In genomic region chr9:137405677-137406081, GRCh38 we compare ENCODE assay signal across 27 cellular contexts. TPM values are rescaled to one million over a fixed set of nuclear protein-coding genes. Genes with fewer than 3 reads are reported as not detected.
DNase-seq lines count a peak whose midpoint lies in the region; ATAC-seq, FAIRE-seq and TF ChIP-seq lines count a peak whose summit lies in the region.
"Had no signal": no experiment of that assay in that cellular context is flagged by ENCODE, and none has a peak within 500 bp of the region (broad histone marks: within the 10 kb centered on the region; RNA-seq: fewer than 3 reads in every experiment).

No MANE protein-coding gene starts in this region.

- H3K27me3 Mint-ChIP-seq in T-cell = peaks cover 0 to 3% of the 10 kb centered on the region in 2 donors
- H3K27me3 Mint-ChIP-seq in stimulated activated memory B cell treated with anti-CD40 and anti-IgM and Interleukin-4, amounts not matched to agents 10 μg/mL and 1 μg/mL and 100 μg/mL, for 72 hours = peaks cover 23% of the 10 kb centered on the region
- no peaks in the 10 kb centered on the region for H3K27me3 Mint-ChIP-seq in activated CD4-positive, alpha-beta T cell treated with anti-CD3 and anti-CD28 coated beads for 36 hours
- H3K27me3 Mint-ChIP-seq: stimulated activated naive CD8-positive, alpha-beta T cell treated with anti-CD3 and anti-CD28 coated beads, Interleukin-15, Interleukin-2, amounts not matched to agents 100 ng/mL and 50 ng/mL, for 24 hours had no signal

- H3K79me2 ChIP-seq in HepG2 (ENCODE audit: insufficient read depth, low read length) (no peaks in the 10 kb centered on the region), hepatocyte (peaks cover 3% of the 10 kb centered on the region)

- no peak for FAIRE-seq in HepG2 (lab: Jason Lieb, UNC)
- FAIRE-seq: small intestine had no signal

- no peaks in the 10 kb centered on the region for H3K9me2 ChIP-seq in hepatocyte (replicated peaks; ENCODE audit: insufficient read depth)

- H3K9me3 ChIP-seq in HepG2 (ENCODE audit: low read length) = no peaks in the 10 kb centered on the region
- no peaks in the 10 kb centered on the region for H3K9me3 ChIP-seq in right lobe of liver
- no peaks in the 10 kb centered on the region for H3K9me3 ChIP-seq in hepatocyte (ENCODE audit: low read depth)
- H3K9me3 ChIP-seq: gastrocnemius medialis, psoas muscle, transverse colon had no signal

- DNase-seq in HepG2 (ENCODE audit: low spot score) (no peak), right lobe of liver (no peak), T-cell (no peak), hepatocyte (ENCODE audit: low spot score) (no peak), DMS153 (lab: John Stamatoyannopoulos, UW) (no peak), NCI-H2029 treated with DMSO at 0.1 percent for 48 hours (lab: John Stamatoyannopoulos, UW) (no peak)
- DNase-seq in activated CD4-positive, alpha-beta T cell treated with anti-CD3 and anti-CD28 coated beads for 36 hours = no peak
- DNase-seq: activated CD4-positive, alpha-beta T cell treated with anti-CD3 and anti-CD28 coated beads, Interleukin-2, amount 50 U/mL, for 1 hour; activated CD8-positive, alpha-beta memory T cell treated with anti-CD3 and anti-CD28 coated beads, Interleukin-2, amount 50 U/mL, for 48 hours; activated gamma-delta T cell treated with Interleukin-2 at 50 U/mL for 16 hours; amniotic stem cell; caudate nucleus; DND-41; gastrocnemius medialis; kidney glomerular epithelial cell; NCI-H1417; NCI-H524 treated with DMSO at 0.1 percent for 48 hours; small intestine; transverse colon had no signal

- H4K20me1 ChIP-seq in HepG2 (ENCODE audit: insufficient read depth, low read length) = no peaks in the 10 kb centered on the region
- peaks cover 3% of the 10 kb centered on the region for H4K20me1 ChIP-seq in hepatocyte (ENCODE audit: insufficient read depth, poor library complexity, severe bottlenecking)

- CTCF ChIA-PET in HepG2 (lab: Yijun Ruan, JAX; ENCODE audit: low intra/inter-chr PET ratio, low total read pairs) (no interaction called here), T-cell (lab: Charles Lee) (no interaction called here)
- CTCF ChIA-PET in activated CD4-positive, alpha-beta T cell treated with anti-CD3 and anti-CD28 coated beads for 36 hours (lab: Charles Lee) = no interaction called here

- H3K27me3 ChIP-seq in HepG2 (ENCODE audit: control insufficient read depth in 1 of 2, insufficient read depth in 2 of 2, low read length in 2 of 2) (no peaks in the 10 kb centered on the region), right lobe of liver (no peaks in the 10 kb centered on the region), hepatocyte (no peaks in the 10 kb centered on the region)
- H3K27me3 ChIP-seq: gastrocnemius medialis, transverse colon had no signal

- peaks cover 10% of the 10 kb centered on the region for H3K36me3 Mint-ChIP-seq in T-cell
- peaks cover 20% of the 10 kb centered on the region for H3K36me3 Mint-ChIP-seq in stimulated activated memory B cell treated with anti-CD40 and anti-IgM and Interleukin-4, amounts not matched to agents 10 μg/mL and 1 μg/mL and 100 μg/mL, for 72 hours
- H3K36me3 Mint-ChIP-seq in activated CD4-positive, alpha-beta T cell treated with anti-CD3 and anti-CD28 coated beads for 36 hours (ENCODE audit: low read depth) = no peaks in the 10 kb centered on the region

- H3K4me1 Mint-ChIP-seq in T-cell = peaks cover 2 to 14% (median 8%) of the 10 kb centered on the region in 3 donors
- peaks cover 32% of the 10 kb centered on the region for H3K4me1 Mint-ChIP-seq in stimulated activated memory B cell treated with anti-CD40 and anti-IgM and Interleukin-4, amounts not matched to agents 10 μg/mL and 1 μg/mL and 100 μg/mL, for 72 hours
- no peaks in the 10 kb centered on the region for H3K4me1 Mint-ChIP-seq in activated CD4-positive, alpha-beta T cell treated with anti-CD3 and anti-CD28 coated beads for 36 hours

- H3K4me2 ChIP-seq in HepG2 (ENCODE audit: low read depth, low read length) = no peak overlapping the region
- peak overlapping the region; percentile 98 for H3K4me2 ChIP-seq in hepatocyte

- peak overlapping the region in 2 of 3 donors; percentile 13 to 65 for H3K4me3 Mint-ChIP-seq in T-cell
- peak overlapping the region; percentile 49 for H3K4me3 Mint-ChIP-seq in stimulated activated memory B cell treated with anti-CD40 and anti-IgM and Interleukin-4, amounts not matched to agents 10 μg/mL and 1 μg/mL and 100 μg/mL, for 72 hours
- H3K4me3 Mint-ChIP-seq in activated CD4-positive, alpha-beta T cell treated with anti-CD3 and anti-CD28 coated beads for 36 hours = no peak overlapping the region
- H3K4me3 Mint-ChIP-seq: stimulated activated naive CD8-positive, alpha-beta T cell treated with anti-CD3 and anti-CD28 coated beads, Interleukin-15, Interleukin-2, amounts not matched to agents 100 ng/mL and 50 ng/mL, for 24 hours had no signal

- H2AFZ ChIP-seq in HepG2 (ENCODE audit: low read length) (no peak overlapping the region), hepatocyte (no peak overlapping the region)

- in situ Hi-C loops in HepG2 (cut with HindIII; ENCODE audit: extremely low pct_ligation_motif_present, low pct_unique_long_range_greater_than_20kb) = loop anchor here (5.0 kb wide), 1 partner anchor 113 kb away; no protein-coding TSS in a partner anchor

- no peaks in the 10 kb centered on the region for H3K36me3 ChIP-seq in HepG2 (replicated peaks in 1 of 2; ENCODE audit: control insufficient read depth in 1 of 2, insufficient read depth in 2 of 2, low read length in 2 of 2)
- H3K36me3 ChIP-seq in right lobe of liver = no peaks in the 10 kb centered on the region
- no peaks in the 10 kb centered on the region for H3K36me3 ChIP-seq in hepatocyte (replicated peaks; ENCODE audit: insufficient read depth, low read depth)
- H3K36me3 ChIP-seq: gastrocnemius medialis, transverse colon had no signal

- ATAC-seq in HepG2 (no peak), right lobe of liver (no peak), T-cell (replicated peaks in 1 of 4) (no peak)
- no peak for ATAC-seq in stimulated activated memory B cell treated with anti-CD40 and anti-IgM and Interleukin-4, amounts not matched to agents 10 μg/mL and 1 μg/mL and 100 μg/mL, for 72 hours
- no peak for ATAC-seq in activated CD4-positive, alpha-beta T cell treated with anti-CD3 and anti-CD28 coated beads for 36 hours
- ATAC-seq: esophagus mucosa, gastrocnemius medialis, psoas muscle had no signal

- no peak overlapping the region for H3K9ac ChIP-seq in HepG2 (ENCODE audit: insufficient read depth, low read depth, low read length)

- no TSS peak for BruUV-seq in HepG2 (replicated peaks; lab: Mats Ljungman, UMichigan)

- TF ChIP-seq POLR2A in HepG2 (IDR thresholded peaks at IDR 0.05; ENCODE audit: insufficient read depth in 1 of 2, low read depth in 2 of 2, low read length in 2 of 2) (no peak), right lobe of liver (IDR thresholded peaks at IDR 0.05) (no peak)

- H3K4me1 ChIP-seq in HepG2 (ENCODE audit: insufficient read depth, low read length) (peaks cover 15% of the 10 kb centered on the region), right lobe of liver (peaks cover 0 to 12% (median 5%) of the 10 kb centered on the region in 4 donors), hepatocyte (ENCODE audit: insufficient read depth) (peaks cover 7% of the 10 kb centered on the region)

- no peaks in the 10 kb centered on the region for H3K9me3 Mint-ChIP-seq in T-cell
- peaks cover 5% of the 10 kb centered on the region for H3K9me3 Mint-ChIP-seq in stimulated activated memory B cell treated with anti-CD40 and anti-IgM and Interleukin-4, amounts not matched to agents 10 μg/mL and 1 μg/mL and 100 μg/mL, for 72 hours
- H3K9me3 Mint-ChIP-seq in activated CD4-positive, alpha-beta T cell treated with anti-CD3 and anti-CD28 coated beads for 36 hours (ENCODE audit: low read depth) = no peaks in the 10 kb centered on the region
- H3K9me3 Mint-ChIP-seq: stimulated activated naive CD8-positive, alpha-beta T cell treated with anti-CD3 and anti-CD28 coated beads, Interleukin-15, Interleukin-2, amounts not matched to agents 100 ng/mL and 50 ng/mL, for 24 hours had no signal

- TF ChIP-seq CTCF in HepG2 (CRISPR knock-in tag; IDR thresholded peaks at IDR 0.05) = no peak
- no peak for TF ChIP-seq CTCF in right lobe of liver (IDR thresholded peaks at IDR 0.05)
- TF ChIP-seq CTCF in hepatocyte (IDR thresholded peaks at IDR 0.05; ENCODE audit: poor library complexity) = no peak

- no peak overlapping the region for H3K27ac ChIP-seq in HepG2 (ENCODE audit: extremely low read length, insufficient read depth, low read length)
- H3K27ac ChIP-seq in right lobe of liver = no peak overlapping the region
- H3K27ac ChIP-seq in hepatocyte = no peak overlapping the region
- H3K27ac ChIP-seq: psoas muscle had no signal

- TF ChIP-seq RAD21 in HepG2 (CRISPR knock-in tag; IDR thresholded peaks at IDR 0.05) = no peak

- intact Hi-C loops in HepG2 (cut with micrococcal nuclease; ENCODE audit: unreplicated experiment) = loop anchor here (10.0 kb wide), 1 partner anchor 101 kb away; the partner anchor contains the start of gene NRARP
- intact Hi-C loops in right lobe of liver (cut with DNase I) = loop anchor here (5.0 to 10.0 kb wide), 2 partner anchors 101 to 108 kb away; partner anchors contain the start of gene NRARP (in 1 of the 2)
- intact Hi-C loops in activated CD4-positive, alpha-beta T cell treated with anti-CD3 and anti-CD28 coated beads for 36 hours (cut with DNase I, micrococcal nuclease) = loop anchor here in 1 of 2 experiments (2.0 kb wide), 1 partner anchor 111 kb away; no protein-coding TSS in a partner anchor

- no peak overlapping the region for H3K27ac Mint-ChIP-seq in T-cell
- peak overlapping the region; percentile 26 for H3K27ac Mint-ChIP-seq in stimulated activated memory B cell treated with anti-CD40 and anti-IgM and Interleukin-4, amounts not matched to agents 10 μg/mL and 1 μg/mL and 100 μg/mL, for 72 hours
- H3K27ac Mint-ChIP-seq in activated CD4-positive, alpha-beta T cell treated with anti-CD3 and anti-CD28 coated beads for 36 hours = no peak overlapping the region
- H3K27ac Mint-ChIP-seq: stimulated activated naive CD8-positive, alpha-beta T cell treated with anti-CD3 and anti-CD28 coated beads, Interleukin-15, Interleukin-2, amounts not matched to agents 100 ng/mL and 50 ng/mL, for 24 hours had no signal

- H3K4me3 ChIP-seq in HepG2 (replicated peaks in 1 of 3; ENCODE audit: insufficient read depth in 1 of 3, low read depth in 2 of 3, low read length in 3 of 3) (no peak overlapping the region), right lobe of liver (no peak overlapping the region), hepatocyte (no peak overlapping the region)

- no peak for TF ChIP-seq EP300 in HepG2 (IDR thresholded peaks at IDR 0.05; ENCODE audit: low read depth in 2 of 2, low read length in 2 of 2)
- no peak for TF ChIP-seq EP300 in HepG2 (CRISPR knock-in tag; IDR thresholded peaks at IDR 0.05; ENCODE audit: borderline replicate concordance)

- POLR2A ChIA-PET in HepG2 (lab: Yijun Ruan, JAX) = no interaction called here
- POLR2A ChIA-PET in T-cell (lab: Charles Lee) = no interaction called here
- POLR2A ChIA-PET in activated CD4-positive, alpha-beta T cell treated with anti-CD3 and anti-CD28 coated beads for 36 hours (lab: Charles Lee) = no interaction called here

- 87% methylated on average over 11 of the region's 11 CpGs for WGBS in HepG2 (ENCODE audit: low lambda C conversion rate)
- WGBS in right lobe of liver (ENCODE audit: insufficient coverage, low coverage, low lambda C conversion rate, missing lambda C conversion rate) = 82% methylated on average over 11 of the region's 11 CpGs
- 90% methylated on average over 11 of the region's 11 CpGs for WGBS in hepatocyte (ENCODE audit: low lambda C conversion rate, missing lambda C conversion rate)

RNA-seq across cellular contexts. Expression of gene EXD3, which starts 17.3 kb away (rescaled TPM):
- 1.3 and 2.7 TPM in 2 replicates for total RNA-seq in HepG2 (2016; rRNA removed; fragmentation: Illumina TruSeq; extraction: Trizol)
- 1.1 and 1.7 TPM in 2 replicates for total RNA-seq in HepG2 (2016; cell fraction: cytosol; rRNA removed; fragmentation: Illumina TruSeq; extraction: Trizol; ENCODE audit: low read depth)
- total RNA-seq in HepG2 (2016; cell fraction: insoluble cytoplasmic fraction; rRNA removed; fragmentation: Illumina TruSeq; extraction: Trizol) = 1.3 and 3.1 TPM in 2 replicates
- total RNA-seq in HepG2 (2016; cell fraction: membrane; rRNA removed; fragmentation: Illumina TruSeq; extraction: Trizol) = 1.6 and 2.4 TPM in 2 replicates
- total RNA-seq in HepG2 (2016; cell fraction: nucleus; rRNA removed; fragmentation: Illumina TruSeq; extraction: Trizol) = 3.0 and 3.1 TPM in 2 replicates
- 4.8 and 9.1 TPM in 2 replicates for polyA plus RNA-seq in HepG2 (2011; rRNA removed)
- 1.6 and 3.2 TPM in 2 replicates for polyA plus RNA-seq in HepG2 (2011; cell fraction: cytosol; rRNA removed)
- 82.5 and 82.6 TPM in 2 replicates for polyA plus RNA-seq in HepG2 (2011; cell fraction: nucleus; rRNA removed)
- polyA plus RNA-seq in HepG2 (2012) = 4.7 and 9.6 TPM in 2 replicates
- polyA plus RNA-seq in HepG2 (2016; cell fraction: cytosol; fragmentation: Illumina TruSeq; extraction: Trizol; ENCODE audit: low read depth) = 3.8 and 4.6 TPM in 2 replicates
- 2.3 and 2.8 TPM in 2 replicates for polyA plus RNA-seq in HepG2 (2016; cell fraction: insoluble cytoplasmic fraction; fragmentation: Illumina TruSeq; extraction: Trizol; ENCODE audit: low read depth)
- polyA plus RNA-seq in HepG2 (2016; cell fraction: membrane; fragmentation: Illumina TruSeq; extraction: Trizol; ENCODE audit: low read depth) = 5.3 and 6.7 TPM in 2 replicates
- 8.9 and 9.7 TPM in 2 replicates for polyA plus RNA-seq in HepG2 (2016; cell fraction: nucleus; fragmentation: Illumina TruSeq; extraction: Trizol; ENCODE audit: insufficient read depth, low read depth)
- polyA minus RNA-seq in HepG2 (2011; rRNA and poly(A)+ RNA removed; ENCODE audit: low replicate concordance) = 3.4 and 4.2 TPM in 2 replicates
- 0.62 and 2.6 TPM in 2 replicates for polyA minus RNA-seq in HepG2 (2011; cell fraction: cytosol; rRNA and poly(A)+ RNA removed)
- polyA minus RNA-seq in HepG2 (2011; cell fraction: nucleus; rRNA and poly(A)+ RNA removed) = 6.6 and 9.0 TPM in 2 replicates
- 10 to 100 TPM in 3 of 6 experiments, 1 to 10 TPM in 3; 3.3 to 14.4 (median 10.6) TPM for total RNA-seq in right lobe of liver
- total RNA-seq in T-cell = 10 to 100 TPM; 18.5 to 43.8 (median 38.0) TPM
- 7.3 and 11.8 TPM in 2 replicates for total RNA-seq in hepatocyte
- polyA plus RNA-seq in hepatocyte = 21.6 and 24.9 TPM in 2 replicates
- 1 to 10 TPM; 6.7 to 7.1 TPM for total RNA-seq in activated CD4-positive, alpha-beta T cell treated with anti-CD3 and anti-CD28 coated beads for 36 hours

RNA-seq across cellular contexts. Expression of gene NOXA1, which starts 17.5 kb away (rescaled TPM):
- 0.63 and 1.2 TPM in 2 replicates for total RNA-seq in HepG2 (2016; rRNA removed; fragmentation: Illumina TruSeq; extraction: Trizol)
- total RNA-seq in HepG2 (2016; cell fraction: cytosol; rRNA removed; fragmentation: Illumina TruSeq; extraction: Trizol; ENCODE audit: low read depth) = 0.81 and 1.1 TPM in 2 replicates
- 0.82 and 1.9 TPM in 2 replicates for total RNA-seq in HepG2 (2016; cell fraction: insoluble cytoplasmic fraction; rRNA removed; fragmentation: Illumina TruSeq; extraction: Trizol)
- 0.46 and 1.00 TPM in 2 replicates for total RNA-seq in HepG2 (2016; cell fraction: membrane; rRNA removed; fragmentation: Illumina TruSeq; extraction: Trizol)
- total RNA-seq in HepG2 (2016; cell fraction: nucleus; rRNA removed; fragmentation: Illumina TruSeq; extraction: Trizol) = 1.6 and 2.0 TPM in 2 replicates
- polyA plus RNA-seq in HepG2 (2011; rRNA removed) = 0.78 and 2.1 TPM in 2 replicates
- 0.53 and 1.0 TPM in 2 replicates for polyA plus RNA-seq in HepG2 (2011; cell fraction: cytosol; rRNA removed)
- polyA plus RNA-seq in HepG2 (2011; cell fraction: nucleus; rRNA removed) = 17.1 and 17.5 TPM in 2 replicates
- 0.76 and 1.0 TPM in 2 replicates for polyA plus RNA-seq in HepG2 (2012)
- polyA plus RNA-seq in HepG2 (2016; cell fraction: cytosol; fragmentation: Illumina TruSeq; extraction: Trizol; ENCODE audit: low read depth) = 0.60 and 0.67 TPM in 2 replicates
- polyA plus RNA-seq in HepG2 (2016; cell fraction: insoluble cytoplasmic fraction; fragmentation: Illumina TruSeq; extraction: Trizol; ENCODE audit: low read depth) = 0.39 and 0.46 TPM in 2 replicates
- polyA plus RNA-seq in HepG2 (2016; cell fraction: membrane; fragmentation: Illumina TruSeq; extraction: Trizol; ENCODE audit: low read depth) = 0.44 and 0.56 TPM in 2 replicates
- polyA plus RNA-seq in HepG2 (2016; cell fraction: nucleus; fragmentation: Illumina TruSeq; extraction: Trizol; ENCODE audit: insufficient read depth, low read depth) = 3.7 and 3.8 TPM in 2 replicates
- 0.44 and 0.61 TPM in 2 replicates for polyA minus RNA-seq in HepG2 (2011; rRNA and poly(A)+ RNA removed; ENCODE audit: low replicate concordance)
- polyA minus RNA-seq in HepG2 (2011; cell fraction: cytosol; rRNA and poly(A)+ RNA removed) = 0.44 TPM in 1 of 2 replicates, not detected in the other
- polyA minus RNA-seq in HepG2 (2011; cell fraction: nucleus; rRNA and poly(A)+ RNA removed) = 1.8 and 3.4 TPM in 2 replicates
- 1 to 10 TPM; 4.7 to 8.0 (median 5.7) TPM for total RNA-seq in right lobe of liver
- 10 to 100 TPM in 2 of 5 donors, 1 to 10 TPM in 3; 6.4 to 11.7 (median 8.1) TPM for total RNA-seq in T-cell
- 7.2 and 8.2 TPM in 2 replicates for total RNA-seq in hepatocyte
- polyA plus RNA-seq in hepatocyte = 12.5 and 13.9 TPM in 2 replicates
- total RNA-seq in activated CD4-positive, alpha-beta T cell treated with anti-CD3 and anti-CD28 coated beads for 36 hours = 1 to 10 TPM in 1 of 2 experiments, under 1 TPM in 1; 0.97 to 1.7 TPM
- total RNA-seq: H4, HT1080 had no signal

RNA-seq across cellular contexts. Expression of gene ENTPD8, which starts 35.5 kb away (rescaled TPM):
- total RNA-seq in HepG2 (2016; rRNA removed; fragmentation: Illumina TruSeq; extraction: Trizol) = 0.21 and 0.44 TPM in 2 replicates
- 0.09 and 0.20 TPM in 2 replicates for total RNA-seq in HepG2 (2016; cell fraction: cytosol; rRNA removed; fragmentation: Illumina TruSeq; extraction: Trizol; ENCODE audit: low read depth)
- 0.33 and 0.43 TPM in 2 replicates for total RNA-seq in HepG2 (2016; cell fraction: insoluble cytoplasmic fraction; rRNA removed; fragmentation: Illumina TruSeq; extraction: Trizol)
- 0.21 and 0.37 TPM in 2 replicates for total RNA-seq in HepG2 (2016; cell fraction: membrane; rRNA removed; fragmentation: Illumina TruSeq; extraction: Trizol)
- total RNA-seq in HepG2 (2016; cell fraction: nucleus; rRNA removed; fragmentation: Illumina TruSeq; extraction: Trizol) = 0.28 and 0.34 TPM in 2 replicates
- polyA plus RNA-seq in HepG2 (2011; rRNA removed) = 0.26 and 0.38 TPM in 2 replicates
- polyA plus RNA-seq in HepG2 (2011; cell fraction: cytosol; rRNA removed) = 0.21 and 0.30 TPM in 2 replicates
- polyA plus RNA-seq in HepG2 (2011; cell fraction: nucleus; rRNA removed) = 3.0 and 3.2 TPM in 2 replicates
- polyA plus RNA-seq in HepG2 (2012) = 0.35 and 0.44 TPM in 2 replicates
- polyA plus RNA-seq in HepG2 (2016; cell fraction: cytosol; fragmentation: Illumina TruSeq; extraction: Trizol; ENCODE audit: low read depth) = 0.05 and 0.14 TPM in 2 replicates
- 0.25 TPM in 1 of 2 replicates, not detected in the other for polyA plus RNA-seq in HepG2 (2016; cell fraction: insoluble cytoplasmic fraction; fragmentation: Illumina TruSeq; extraction: Trizol; ENCODE audit: low read depth)
- polyA plus RNA-seq in HepG2 (2016; cell fraction: membrane; fragmentation: Illumina TruSeq; extraction: Trizol; ENCODE audit: low read depth) = 0.08 and 0.15 TPM in 2 replicates
- 0.79 and 0.97 TPM in 2 replicates for polyA plus RNA-seq in HepG2 (2016; cell fraction: nucleus; fragmentation: Illumina TruSeq; extraction: Trizol; ENCODE audit: insufficient read depth, low read depth)
- polyA minus RNA-seq in HepG2 (2011; rRNA and poly(A)+ RNA removed; ENCODE audit: low replicate concordance) = 0.26 TPM in 1 of 2 replicates, not detected in the other
- polyA minus RNA-seq in HepG2 (2011; cell fraction: cytosol; rRNA and poly(A)+ RNA removed) = not detected in 2 replicates
- polyA minus RNA-seq in HepG2 (2011; cell fraction: nucleus; rRNA and poly(A)+ RNA removed) = 0.26 and 0.37 TPM in 2 replicates
- 10 to 100 TPM in 2 of 6 experiments, 1 to 10 TPM in 4; 3.3 to 11.5 (median 7.5) TPM for total RNA-seq in right lobe of liver
- total RNA-seq in T-cell = not detected
- total RNA-seq in hepatocyte = 6.1 and 7.1 TPM in 2 replicates
- 14.2 and 16.5 TPM in 2 replicates for polyA plus RNA-seq in hepatocyte
- not detected for total RNA-seq in activated CD4-positive, alpha-beta T cell treated with anti-CD3 and anti-CD28 coated beads for 36 hours
- total RNA-seq: esophagus mucosa, HT1080, LHCN-M2, psoas muscle had no signal
- polyA plus RNA-seq: AG04450 had no signal

RNA-seq across cellular contexts. Expression of gene NSMF, which starts 53.5 kb away (rescaled TPM):
- total RNA-seq in HepG2 (2016; rRNA removed; fragmentation: Illumina TruSeq; extraction: Trizol) (38.3 and 44.3 TPM in 2 replicates), right lobe of liver (10 to 100 TPM; 15.6 to 55.4 (median 20.1) TPM), T-cell (10 to 100 TPM; 40.5 to 89.5 (median 51.7) TPM), hepatocyte (37.2 and 39.5 TPM in 2 replicates)
- 35.6 and 45.0 TPM in 2 replicates for total RNA-seq in HepG2 (2016; cell fraction: cytosol; rRNA removed; fragmentation: Illumina TruSeq; extraction: Trizol; ENCODE audit: low read depth)
- 31.9 and 43.2 TPM in 2 replicates for total RNA-seq in HepG2 (2016; cell fraction: insoluble cytoplasmic fraction; rRNA removed; fragmentation: Illumina TruSeq; extraction: Trizol)
- total RNA-seq in HepG2 (2016; cell fraction: membrane; rRNA removed; fragmentation: Illumina TruSeq; extraction: Trizol) = 88.7 and 95.2 TPM in 2 replicates
- 47.8 and 56.5 TPM in 2 replicates for total RNA-seq in HepG2 (2016; cell fraction: nucleus; rRNA removed; fragmentation: Illumina TruSeq; extraction: Trizol)
- polyA plus RNA-seq in HepG2 (2011; rRNA removed) (183 and 271 TPM in 2 replicates), hepatocyte (51.6 and 54.7 TPM in 2 replicates)
- polyA plus RNA-seq in HepG2 (2011; cell fraction: cytosol; rRNA removed) = 147 and 184 TPM in 2 replicates
- polyA plus RNA-seq in HepG2 (2011; cell fraction: nucleus; rRNA removed) = 1,153 and 1,227 TPM in 2 replicates
- 143 and 184 TPM in 2 replicates for polyA plus RNA-seq in HepG2 (2012)
- 80.1 and 97.0 TPM in 2 replicates for polyA plus RNA-seq in HepG2 (2016; cell fraction: cytosol; fragmentation: Illumina TruSeq; extraction: Trizol; ENCODE audit: low read depth)
- 62.3 and 80.0 TPM in 2 replicates for polyA plus RNA-seq in HepG2 (2016; cell fraction: insoluble cytoplasmic fraction; fragmentation: Illumina TruSeq; extraction: Trizol; ENCODE audit: low read depth)
- polyA plus RNA-seq in HepG2 (2016; cell fraction: membrane; fragmentation: Illumina TruSeq; extraction: Trizol; ENCODE audit: low read depth) = 159 and 160 TPM in 2 replicates
- polyA plus RNA-seq in HepG2 (2016; cell fraction: nucleus; fragmentation: Illumina TruSeq; extraction: Trizol; ENCODE audit: insufficient read depth, low read depth) = 179 and 193 TPM in 2 replicates
- 64.9 and 155 TPM in 2 replicates for polyA minus RNA-seq in HepG2 (2011; rRNA and poly(A)+ RNA removed; ENCODE audit: low replicate concordance)
- polyA minus RNA-seq in HepG2 (2011; cell fraction: cytosol; rRNA and poly(A)+ RNA removed) = 76.5 and 105 TPM in 2 replicates
- 147 and 159 TPM in 2 replicates for polyA minus RNA-seq in HepG2 (2011; cell fraction: nucleus; rRNA and poly(A)+ RNA removed)
- 10 to 100 TPM; 63.6 to 65.0 TPM for total RNA-seq in activated CD4-positive, alpha-beta T cell treated with anti-CD3 and anti-CD28 coated beads for 36 hours
